Comparison of ENCODE assay signal across 34 cellular contexts in the genomic region with DNA sequence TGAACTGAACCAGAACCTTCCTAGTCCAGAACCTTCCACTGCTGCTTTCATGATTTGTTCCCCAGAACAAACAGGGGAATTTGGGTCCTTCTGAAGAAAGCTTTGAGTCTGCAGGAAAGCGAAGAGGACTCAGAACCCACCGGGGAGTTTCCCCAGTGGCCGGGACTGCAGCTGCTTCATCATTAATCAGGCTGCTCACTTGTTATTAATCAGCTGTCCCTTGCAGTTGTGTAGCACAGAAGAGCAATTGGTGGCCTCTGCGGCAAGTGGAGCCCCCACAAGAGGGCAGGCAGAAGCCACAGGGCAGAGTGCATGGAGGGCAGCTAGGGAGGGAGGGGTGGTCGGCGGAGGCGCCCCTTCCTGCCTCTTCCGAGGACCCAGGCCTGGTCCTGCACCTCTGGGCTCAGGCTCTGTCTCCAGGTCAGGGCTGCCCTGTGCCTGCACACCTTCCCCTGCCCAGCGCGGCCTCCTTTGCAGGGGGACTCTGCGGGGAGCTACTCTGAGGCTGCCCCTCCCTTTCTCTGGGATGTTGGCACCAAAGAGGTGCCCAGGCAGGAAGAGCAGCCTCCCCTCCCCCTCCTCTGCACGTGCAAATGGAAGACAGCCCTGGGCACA. TPM values are rescaled to one million over a fixed set of nuclear protein-coding genes. Genes with fewer than 3 reads are reported as not detected.
DNase-seq lines count a peak whose midpoint lies in the region; ATAC-seq, FAIRE-seq and TF ChIP-seq lines count a peak whose summit lies in the region.
"Had no signal": no experiment of that assay in that cellular context is flagged by ENCODE, and none has a peak within 500 bp of the region (broad histone marks: within the 10 kb centered on the region; RNA-seq: fewer than 3 reads in every experiment).

No MANE protein-coding gene starts in this region.

- H2AK5ac ChIP-seq in IMR-90 (ENCODE audit: low read depth, low read length): no peak overlapping the region

- H4K5ac ChIP-seq in IMR-90 (ENCODE audit: low read depth, low read length): no peak overlapping the region

- WGBS in IMR-90 (ENCODE audit: extremely low coverage in 2 of 2, insufficient read length in 1 of 2), 2 experiments: 18% methylated on average over 2 of the region's 12 CpGs; no CpG with 5 or more reads in 1 of the 2 experiments
- 80 to 82% methylated on average over 12 of the region's 12 CpGs for WGBS in aorta, 2 donors

- peak; percentile 67 for FAIRE-seq in GM12892 (lab: Jason Lieb, UNC)
- FAIRE-seq: endometrium, islet of Langerhans, RCC 7860 had no signal

- no peak overlapping the region for H2BK15ac ChIP-seq in IMR-90 (ENCODE audit: low read depth, low read length)

- no peak overlapping the region for H4K91ac ChIP-seq in IMR-90 (ENCODE audit: insufficient read depth, low read depth, low read length)

- H3K27ac ChIP-seq in BLaER1 (no peak overlapping the region), IMR-90 (ENCODE audit: insufficient read depth, low read length) (no peak overlapping the region), aorta (ENCODE audit: low read depth in 1 of 2, low read length in 2 of 2) (no peak overlapping the region)
- H3K27ac ChIP-seq: esophagus muscularis mucosa, neutrophil, WERI-Rb-1 had no signal

- no peak overlapping the region for H2BK20ac ChIP-seq in IMR-90 (ENCODE audit: low read depth, low read length)

- no peak for DNase-seq in GM12892 (ENCODE audit: insufficient read length)
- no peak for DNase-seq in IMR-90
- peak; percentile 90 for DNase-seq in myocyte (ENCODE audit: low read depth)
- no peak for DNase-seq in activated naive CD4-positive, alpha-beta T cell treated with Interleukin-2 at 50 U/mL for 16 hours
- no peak for DNase-seq in aorta
- no peak for DNase-seq in RKO (ENCODE audit: low spot score)
- DNase-seq: activated CD8-positive, alpha-beta memory T cell treated with anti-CD3 and anti-CD28 coated beads, Interleukin-2, amount 10 ng/mL, durations not matched to agents 7 days and 5 days; activated gamma-delta T cell treated with Interleukin-2 at 50 U/mL for 16 hours; activated T-cell treated with anti-CD3 and anti-CD28 coated beads, Interleukin-2, amount 50 U/mL, for 4 hours; AML-193; CD8-positive, alpha-beta T cell; dermis blood vessel endothelial cell; foreskin fibroblast; HCEC 1CT; left ventricle myocardium superior; mesendoderm; NCI-H146; NCI-H226; stimulated activated CD4-positive, alpha-beta T cell treated with anti-CD3 and anti-CD28 coated beads, Interleukin-12 subunit alpha, Interleukin-12 subunit beta, amount 100 ng/mL, for 4 hours; stimulated activated CD4-positive, alpha-beta T cell treated with anti-CD3 and anti-CD28 coated beads, Interleukin-2, amount 100 ng/mL, for 48 hours; T1000; WERI-Rb-1 had no signal

- no peak overlapping the region for H3K4ac ChIP-seq in IMR-90 (ENCODE audit: low read depth, low read length)

- no peaks in the 10 kb centered on the region for H3K9me1 ChIP-seq in IMR-90 (ENCODE audit: insufficient read depth, low read length)

- intact Hi-C loops in IMR-90 (cut with micrococcal nuclease): no loop called here
- intact Hi-C loops in aorta (cut with DNase I): loop anchor here (5.0 to 10.0 kb wide), 2 partner anchors 34 to 327 kb away; no protein-coding TSS in a partner anchor

- POLR2A ChIA-PET in IMR-90 (lab: Charles Lee; ENCODE audit: unreplicated experiment): no interaction called here

- ATAC-seq in IMR-90 (ENCODE audit: low read depth) (no peak), HG02973 (IDR thresholded peaks at IDR 0.05; ENCODE audit: unreplicated experiment) (no peak), aorta (ENCODE audit: low FRiP score) (no peak)
- ATAC-seq: activated CD8-positive, alpha-beta memory T cell treated with anti-CD3 and anti-CD28 coated beads, Interleukin-2, amount 10 ng/mL, durations not matched to agents 7 days and 5 days; CD8-positive, alpha-beta T cell; left ventricle myocardium superior; sciatic nerve had no signal

- H3K9ac ChIP-seq in BLaER1 (no peak overlapping the region), IMR-90 (ENCODE audit: low read depth, low read length) (no peak overlapping the region)

- no peak overlapping the region for H2BK5ac ChIP-seq in IMR-90 (ENCODE audit: low read depth, low read length, poor library complexity, severe bottlenecking)

- no peaks in the 10 kb centered on the region for H3K27me3 ChIP-seq in BLaER1
- peaks cover 50% of the 10 kb centered on the region for H3K27me3 ChIP-seq in IMR-90 (ENCODE audit: control insufficient read depth, insufficient read depth, low read length)
- no peaks in the 10 kb centered on the region for H3K27me3 ChIP-seq in aorta (ENCODE audit: control insufficient read depth in 1 of 2, insufficient read depth in 2 of 2, low read length in 1 of 2)
- H3K27me3 ChIP-seq: esophagus muscularis mucosa had no signal

- H4K20me1 ChIP-seq in BLaER1: no peaks in the 10 kb centered on the region
- no peaks in the 10 kb centered on the region for H4K20me1 ChIP-seq in IMR-90 (ENCODE audit: insufficient read depth, low read length)

- H3K36me3 ChIP-seq in BLaER1: no peaks in the 10 kb centered on the region
- H3K36me3 ChIP-seq in IMR-90 (ENCODE audit: control insufficient read depth, insufficient read depth, low read length): no peaks in the 10 kb centered on the region
- no peaks in the 10 kb centered on the region for H3K36me3 ChIP-seq in aorta (ENCODE audit: control insufficient read depth in 1 of 2, insufficient read depth in 2 of 2, low read length in 1 of 2)
- H3K36me3 ChIP-seq: esophagus muscularis mucosa, neutrophil, WERI-Rb-1 had no signal

- no peak for TF ChIP-seq CTCF in IMR-90 (conservative IDR thresholded peaks at IDR 0.05; ENCODE audit: low read depth, low read length)

- H3K4me2 ChIP-seq in BLaER1: peak overlapping the region; percentile 60
- H3K4me2 ChIP-seq in IMR-90 (ENCODE audit: low read depth, low read length): no peak overlapping the region

- H2AK9ac ChIP-seq in IMR-90 (replicated peaks; ENCODE audit: low read depth, low read length, poor library complexity): no peak overlapping the region

- H3K18ac ChIP-seq in IMR-90 (ENCODE audit: low read depth, low read length): no peak overlapping the region

- no peak for TF ChIP-seq RAD21 in IMR-90 (IDR thresholded peaks at IDR 0.05; ENCODE audit: low read length)

- H2AFZ ChIP-seq in IMR-90 (replicated peaks; ENCODE audit: low read length, poor library complexity): peak overlapping the region; percentile 6

- H3K23ac ChIP-seq in IMR-90 (ENCODE audit: low read depth, low read length): no peak overlapping the region

- no peaks in the 10 kb centered on the region for H3K9me3 ChIP-seq in BLaER1
- H3K9me3 ChIP-seq in IMR-90 (ENCODE audit: control insufficient read depth, insufficient read depth, low read length): no peaks in the 10 kb centered on the region
- no peaks in the 10 kb centered on the region for H3K9me3 ChIP-seq in aorta (ENCODE audit: control insufficient read depth, low read length)
- H3K9me3 ChIP-seq: esophagus muscularis mucosa, neutrophil had no signal

- dilution Hi-C loops in IMR-90 (cut with HindIII; ENCODE audit: low sequenced_read_pairs, unreplicated experiment): no loop called here

- in situ Hi-C loops in IMR-90 (cut with MboI; ENCODE audit: low sequenced_read_pairs): loop anchor here (10.0 kb wide), 1 partner anchor 327 kb away; no protein-coding TSS in a partner anchor

- no peak overlapping the region for H3K14ac ChIP-seq in IMR-90 (replicated peaks; ENCODE audit: low read depth, low read length)

- no peak overlapping the region for H3K56ac ChIP-seq in IMR-90 (ENCODE audit: extremely low read depth, insufficient read depth, low read length)

- no peak overlapping the region for H4K8ac ChIP-seq in IMR-90 (ENCODE audit: low read depth in 2 of 2, low read length in 2 of 2)

- peaks cover 74% of the 10 kb centered on the region for H3K4me1 ChIP-seq in BLaER1
- no peaks in the 10 kb centered on the region for H3K4me1 ChIP-seq in IMR-90 (ENCODE audit: control insufficient read depth, insufficient read depth, low read length)
- no peaks in the 10 kb centered on the region for H3K4me1 ChIP-seq in aorta (ENCODE audit: control insufficient read depth in 1 of 2, insufficient read depth in 2 of 2, low read length in 2 of 2)

- CTCF ChIA-PET in IMR-90 (lab: Yijun Ruan, JAX): no interaction called here

- TF ChIP-seq POLR2A in GM12892 (IDR thresholded peaks at IDR 0.05; ENCODE audit: low read depth, low read length) (0 out of 2 replicates have a peak, but pooled peaks have one; percentile 21), IMR-90 (IDR thresholded peaks at IDR 0.05; ENCODE audit: low read depth, low read length) (no peak)

- no TSS peak for BruUV-seq in IMR-90 (replicated peaks; lab: Mats Ljungman, UMichigan)

- no peak overlapping the region for H2BK120ac ChIP-seq in IMR-90 (ENCODE audit: low read depth, low read length)

- H3K4me3 ChIP-seq in BLaER1: no peak overlapping the region
- no peak overlapping the region for H3K4me3 ChIP-seq in IMR-90 (ENCODE audit: insufficient read depth, low read depth, low read length)
- no peak overlapping the region for H3K4me3 ChIP-seq in aorta (ENCODE audit: low read length in 2 of 2)
- H3K4me3 ChIP-seq: esophagus muscularis mucosa had no signal

- no peaks in the 10 kb centered on the region for H3K79me1 ChIP-seq in IMR-90 (ENCODE audit: low read depth in 1 of 2, low read length in 2 of 2)

RNA-seq across cellular contexts. Expression of gene CCL17, which starts 6.9 kb away (rescaled TPM):
- polyA plus RNA-seq in GM12892 (2012; ENCODE audit: missing spikeins): 179 TPM
- total RNA-seq in IMR-90 (2012; rRNA removed) (not detected in 2 replicates), myocyte (not detected in 2 replicates), aorta (under 1 TPM in 1 of 2 donors, not detected in 1; 0.94 TPM)
- polyA plus RNA-seq in IMR-90 (2012; rRNA removed) (not detected in 2 replicates), aorta (not detected)
- not detected in 2 replicates for polyA plus RNA-seq in IMR-90 (2012; cell fraction: cytosol; rRNA removed)
- polyA plus RNA-seq in IMR-90 (2012; cell fraction: nucleus; rRNA removed; ENCODE audit: low replicate concordance): not detected in 2 replicates
- not detected for polyA plus RNA-seq in myocyte (2012)
- total RNA-seq: A673; CD8-positive, alpha-beta T cell; dermis blood vessel endothelial cell; esophagus muscularis mucosa; left ventricle myocardium superior; progenitor cell of endocrine pancreas; sciatic nerve; subcutaneous adipose tissue had no signal
- polyA plus RNA-seq: adipose tissue had no signal

RNA-seq across cellular contexts. Expression of gene CIAPIN1, which starts 35.7 kb away (rescaled TPM):
- polyA plus RNA-seq in GM12892 (2012; ENCODE audit: missing spikeins): 32.6 TPM
- total RNA-seq in IMR-90 (2012; rRNA removed) (42.2 and 47.7 TPM in 2 replicates), myocyte (74.6 and 78.8 TPM in 2 replicates), aorta (10 to 100 TPM; 26.7 to 27.4 TPM)
- polyA plus RNA-seq in IMR-90 (2012; rRNA removed) (40.2 and 41.6 TPM in 2 replicates), aorta (10 to 100 TPM; 16.3 to 21.6 TPM)
- polyA plus RNA-seq in IMR-90 (2012; cell fraction: cytosol; rRNA removed): 17.0 and 37.1 TPM in 2 replicates
- polyA plus RNA-seq in IMR-90 (2012; cell fraction: nucleus; rRNA removed; ENCODE audit: low replicate concordance): 17.1 and 40.4 TPM in 2 replicates
- polyA plus RNA-seq in myocyte (2012): 65.8 TPM

RNA-seq across cellular contexts. Expression of gene COQ9, which starts 35.8 kb away (rescaled TPM):
- polyA plus RNA-seq in GM12892 (2012; ENCODE audit: missing spikeins): 47.6 TPM
- total RNA-seq in IMR-90 (2012; rRNA removed) (50.0 and 57.9 TPM in 2 replicates), myocyte (91.8 and 115 TPM in 2 replicates), aorta (10 to 100 TPM; 22.0 to 29.4 TPM)
- polyA plus RNA-seq in IMR-90 (2012; rRNA removed) (56.1 and 58.5 TPM in 2 replicates), aorta (10 to 100 TPM; 28.9 to 48.2 TPM)
- 43.0 and 87.4 TPM in 2 replicates for polyA plus RNA-seq in IMR-90 (2012; cell fraction: cytosol; rRNA removed)
- 64.7 and 84.2 TPM in 2 replicates for polyA plus RNA-seq in IMR-90 (2012; cell fraction: nucleus; rRNA removed; ENCODE audit: low replicate concordance)
- polyA plus RNA-seq in myocyte (2012): 51.2 TPM

RNA-seq across cellular contexts. Expression of gene CX3CL1, which starts 39.2 kb away (rescaled TPM):
- polyA plus RNA-seq in GM12892 (2012; ENCODE audit: missing spikeins): 0.45 TPM
- total RNA-seq in IMR-90 (2012; rRNA removed) (under 0.01 and 0.18 TPM in 2 replicates), myocyte (not detected in 2 replicates), aorta (10 to 100 TPM; 45.5 to 47.5 TPM)
- polyA plus RNA-seq in IMR-90 (2012; rRNA removed) (0.77 and 0.89 TPM in 2 replicates), aorta (10 to 100 TPM; 17.5 to 62.5 TPM)
- polyA plus RNA-seq in IMR-90 (2012; cell fraction: cytosol; rRNA removed): 0.51 and 0.74 TPM in 2 replicates
- 0.26 and 0.50 TPM in 2 replicates for polyA plus RNA-seq in IMR-90 (2012; cell fraction: nucleus; rRNA removed; ENCODE audit: low replicate concordance)
- polyA plus RNA-seq in myocyte (2012): not detected
- total RNA-seq: A673; activated CD8-positive, alpha-beta memory T cell treated with anti-CD3 and anti-CD28 coated beads, Interleukin-2, amount 10 ng/mL, durations not matched to agents 7 days and 5 days; CD8-positive, alpha-beta T cell had no signal

RNA-seq across cellular contexts. Expression of gene POLR2C, which starts 51.0 kb away (rescaled TPM):
- polyA plus RNA-seq in GM12892 (2012; ENCODE audit: missing spikeins): 38.2 TPM
- total RNA-seq in IMR-90 (2012; rRNA removed): 188 and 340 TPM in 2 replicates
- 136 and 137 TPM in 2 replicates for polyA plus RNA-seq in IMR-90 (2012; rRNA removed)
- 149 and 181 TPM in 2 replicates for polyA plus RNA-seq in IMR-90 (2012; cell fraction: cytosol; rRNA removed)
- 110 and 114 TPM in 2 replicates for polyA plus RNA-seq in IMR-90 (2012; cell fraction: nucleus; rRNA removed; ENCODE audit: low replicate concordance)
- total RNA-seq in myocyte: 103 and 119 TPM in 2 replicates
- polyA plus RNA-seq in myocyte (2012): 85.7 TPM
- 10 to 100 TPM; 43.8 to 49.7 TPM for total RNA-seq in aorta
- 10 to 100 TPM; 49.3 to 55.3 TPM for polyA plus RNA-seq in aorta
